15 cellular contexts compared by ENCODE assay signal in genomic region chr13:73657821-73658540, GRCh38.
DNase-seq lines count a peak whose midpoint lies in the region; ATAC-seq, FAIRE-seq and TF ChIP-seq lines count a peak whose summit lies in the region.
"Had no signal": no experiment of that assay in that cellular context is flagged by ENCODE, and none has a peak within 500 bp of the region (broad histone marks: within the 10 kb centered on the region; RNA-seq: fewer than 3 reads in every experiment).

No MANE protein-coding gene starts in this region.

- no peak overlapping the region for H3K27ac Mint-ChIP-seq in activated T-helper 2 cell treated with anti-CD3 and anti-CD28 coated beads, Interferon-gamma antibody, Interleukin-2, Interleukin-4, amounts not matched to agents 10 μg/mL and 5 μg/mL and 100 μg/mL, durations not matched to agents 14 hours and 24 hours and 36 hours

- TF ChIP-seq POLR2A in H1 (IDR thresholded peaks at IDR 0.05; ENCODE audit: control extremely low read depth in 1 of 2, low read depth in 2 of 2, low read length in 2 of 2), result no peak
- no peak for TF ChIP-seq POLR2A in thyroid gland (IDR thresholded peaks at IDR 0.05)

- H3K27ac ChIP-seq in H1 (ENCODE audit: low read depth, low read length) (no peak overlapping the region), thyroid gland (no peak overlapping the region)
- H3K27ac ChIP-seq: brain microvascular endothelial cell had no signal

- no peaks in the 10 kb centered on the region for H3K79me2 ChIP-seq in H1 (ENCODE audit: control insufficient read depth in 1 of 2, insufficient read depth in 2 of 2, low read length in 2 of 2)

- no peaks in the 10 kb centered on the region for H3K27me3 Mint-ChIP-seq in activated T-helper 2 cell treated with anti-CD3 and anti-CD28 coated beads, Interferon-gamma antibody, Interleukin-2, Interleukin-4, amounts not matched to agents 10 μg/mL and 5 μg/mL and 100 μg/mL, durations not matched to agents 14 hours and 24 hours and 36 hours (ENCODE audit: low read depth)

- no peak overlapping the region for H3K23ac ChIP-seq in H1 (ENCODE audit: insufficient read length)

- no peak for FAIRE-seq in H1 (lab: Jason Lieb, UNC)
- FAIRE-seq: GM12878 had no signal

- no peak overlapping the region for H3K4me3 Mint-ChIP-seq in activated T-helper 2 cell treated with anti-CD3 and anti-CD28 coated beads, Interferon-gamma antibody, Interleukin-2, Interleukin-4, amounts not matched to agents 10 μg/mL and 5 μg/mL and 100 μg/mL, durations not matched to agents 14 hours and 24 hours and 36 hours (ENCODE audit: low read depth)

- no peaks in the 10 kb centered on the region for H3K4me1 Mint-ChIP-seq in activated T-helper 2 cell treated with anti-CD3 and anti-CD28 coated beads, Interferon-gamma antibody, Interleukin-2, Interleukin-4, amounts not matched to agents 10 μg/mL and 5 μg/mL and 100 μg/mL, durations not matched to agents 14 hours and 24 hours and 36 hours (ENCODE audit: low read depth)

- peak; percentile 70 for DNase-seq in NCI-H2171 treated with DMSO at 0.1 percent for 48 hours (lab: John Stamatoyannopoulos, UW)
- DNase-seq in H1 (ENCODE audit: low read depth in 1 of 2, low spot score in 2 of 2), result no peak
- DNase-seq in left kidney (ENCODE audit: low read depth, low spot score), result peak; percentile 34
- peak; percentile 6 to 8 for DNase-seq in thyroid gland
- DNase-seq in activated T-helper 2 cell treated with anti-CD3 and anti-CD28 coated beads, Interferon-gamma antibody, Interleukin-2, Interleukin-4, amounts not matched to agents 10 μg/mL and 5 μg/mL and 100 μg/mL, durations not matched to agents 14 hours and 24 hours and 36 hours (ENCODE audit: low spot score), result no peak
- no peak for DNase-seq in 8988T
- DNase-seq: brain microvascular endothelial cell, Caco-2, Karpas-422, NCI-H2227 treated with DMSO at 0.1 percent for 48 hours had no signal

- H3K23me2 ChIP-seq in H1 (ENCODE audit: low read depth, low read length), result no peaks in the 10 kb centered on the region

- no peak overlapping the region for H4K91ac ChIP-seq in H1 (replicated peaks; ENCODE audit: insufficient read length, low read length)

- no peak overlapping the region for H3K56ac ChIP-seq in H1 (replicated peaks; ENCODE audit: insufficient read length, low read depth, low read length)

- H3K36me3 ChIP-seq in H1 (ENCODE audit: control insufficient read depth in 2 of 4, insufficient read depth in 4 of 4, low read length in 3 of 4) (no peaks in the 10 kb centered on the region), thyroid gland (no peaks in the 10 kb centered on the region)
- H3K36me3 ChIP-seq: brain microvascular endothelial cell had no signal

- no peak overlapping the region for H3K4ac ChIP-seq in H1 (replicated peaks; ENCODE audit: insufficient read length, low read depth, low read length)

- H3K14ac ChIP-seq in H1 (ENCODE audit: insufficient read length), result no peak overlapping the region

- H4K5ac ChIP-seq in H1 (ENCODE audit: insufficient read length, low read depth, low read length), result no peak overlapping the region

- no peaks in the 10 kb centered on the region for H3K36me3 Mint-ChIP-seq in activated T-helper 2 cell treated with anti-CD3 and anti-CD28 coated beads, Interferon-gamma antibody, Interleukin-2, Interleukin-4, amounts not matched to agents 10 μg/mL and 5 μg/mL and 100 μg/mL, durations not matched to agents 14 hours and 24 hours and 36 hours (ENCODE audit: low read depth)

- no peak overlapping the region for H3K4me3 ChIP-seq in H1 (ENCODE audit: extremely low read depth in 1 of 4, insufficient read depth in 2 of 4, low read depth in 3 of 4, low read length in 4 of 4)
- no peak overlapping the region for H3K4me3 ChIP-seq in thyroid gland (replicated peaks in 1 of 3)
- H3K4me3 ChIP-seq: GM12878 had no signal

- H3K18ac ChIP-seq in H1 (ENCODE audit: extremely low read depth, low read length), result no peak overlapping the region

- 84% methylated on average over 6 of the region's 6 CpGs; no CpG with 5 or more reads in 1 of the 2 experiments for WGBS in H1 (ENCODE audit: extremely low coverage in 1 of 2, insufficient coverage in 1 of 2, insufficient read length in 1 of 2, insufficient replicate concordance in 2 of 2, low coverage in 1 of 2, low lambda C conversion rate in 2 of 2, missing lambda C conversion rate in 1 of 2), 2 experiments
- 61 to 71% methylated on average over 6 of the region's 6 CpGs for WGBS in thyroid gland, 2 donors

- intact Hi-C loops in thyroid gland (cut with DNase I), result no loop called here
- intact Hi-C loops in activated T-helper 2 cell treated with anti-CD3 and anti-CD28 coated beads, Interferon-gamma antibody, Interleukin-2, Interleukin-4, amounts not matched to agents 10 μg/mL and 5 μg/mL and 100 μg/mL, durations not matched to agents 14 hours and 24 hours and 36 hours (cut with micrococcal nuclease), result no loop called here

- POLR2A ChIA-PET in H1 (lab: Charles Lee; ENCODE audit: partially characterized antibody), result interaction anchor here (0.9 kb wide), 1 partner anchor 1824 kb away, joined by 3 read pairs; the partner anchor contains the start of gene TBC1D4

- no peaks in the 10 kb centered on the region for H3K9me3 Mint-ChIP-seq in activated T-helper 2 cell treated with anti-CD3 and anti-CD28 coated beads, Interferon-gamma antibody, Interleukin-2, Interleukin-4, amounts not matched to agents 10 μg/mL and 5 μg/mL and 100 μg/mL, durations not matched to agents 14 hours and 24 hours and 36 hours

- H3K9ac ChIP-seq in H1 (replicated peaks in 1 of 4; ENCODE audit: extremely low read depth in 1 of 4, low read depth in 3 of 4, low read length in 3 of 4), result no peak overlapping the region

- H3K4me2 ChIP-seq in H1 (ENCODE audit: insufficient read depth in 1 of 2, low read depth in 2 of 2, low read length in 2 of 2), result no peak overlapping the region

- TF ChIP-seq EP300 in H1 (IDR thresholded peaks at IDR 0.05; ENCODE audit: borderline replicate concordance in 1 of 2, low read depth in 2 of 2, low read length in 2 of 2), result no peak

- 0 out of 2 replicates have a peak overlapping the region, but pooled peaks have one; percentile 23 for H2AFZ ChIP-seq in H1 (ENCODE audit: low read length)

- H3K4me1 ChIP-seq in H1 (replicated peaks in 1 of 4; ENCODE audit: control insufficient read depth in 3 of 4, insufficient read depth in 4 of 4, low read length in 3 of 4), result no peaks in the 10 kb centered on the region; a peak in 1 of 7 replicates
- H3K4me1 ChIP-seq in thyroid gland, result no peaks in the 10 kb centered on the region
- H3K4me1 ChIP-seq: Caco-2 had no signal

- H2BK15ac ChIP-seq in H1 (ENCODE audit: low read length), result no peak overlapping the region

- H2BK12ac ChIP-seq in H1 (ENCODE audit: low read depth, low read length), result no peak overlapping the region

- no peak overlapping the region for H2BK5ac ChIP-seq in H1 (ENCODE audit: low read depth, low read length)

- ATAC-seq in GM19023 (IDR thresholded peaks at IDR 0.05; ENCODE audit: unreplicated experiment), result no peak
- ATAC-seq: esophagus mucosa, GM12878, HCT116, left lobe of liver had no signal

- H2BK20ac ChIP-seq in H1 (ENCODE audit: low read length), result no peak overlapping the region

- no peak for TF ChIP-seq CTCF in H1 (IDR thresholded peaks at IDR 0.05; ENCODE audit: control extremely low read depth in 1 of 3, insufficient read depth in 1 of 3, low read depth in 1 of 3, low read length in 3 of 3)
- TF ChIP-seq CTCF in thyroid gland (IDR thresholded peaks at IDR 0.05), result no peak

- no peak overlapping the region for H2AK5ac ChIP-seq in H1 (ENCODE audit: low read depth, low read length)

- no peaks in the 10 kb centered on the region for H3K9me3 ChIP-seq in H1 (ENCODE audit: insufficient read depth in 2 of 2, low read depth in 1 of 2, low read length in 1 of 2)
- H3K9me3 ChIP-seq in thyroid gland, result no peaks in the 10 kb centered on the region
- H3K9me3 ChIP-seq: Caco-2 had no signal

- H2BK120ac ChIP-seq in H1 (replicated peaks; ENCODE audit: low read depth, low read length), result no peak overlapping the region

- no peak overlapping the region for H4K8ac ChIP-seq in H1 (ENCODE audit: extremely low read depth, insufficient read depth, low read length)

- H3K27me3 ChIP-seq in H1 (replicated peaks in 1 of 4; ENCODE audit: control insufficient read depth in 3 of 4, extremely low read depth in 1 of 4, insufficient read depth in 3 of 4, low read length in 3 of 4) (no peaks in the 10 kb centered on the region), thyroid gland (no peaks in the 10 kb centered on the region)
- H3K27me3 ChIP-seq: brain microvascular endothelial cell had no signal

- H3K79me1 ChIP-seq in H1 (ENCODE audit: low read depth, low read length), result no peaks in the 10 kb centered on the region

- CTCF ChIA-PET in H1 (lab: Charles Lee; ENCODE audit: partially characterized antibody), result interaction anchor here (0.7 to 1.3 kb wide), 6 partner anchors 8 to 109 kb away, joined by 3 to 5 read pairs (median 4); no protein-coding TSS in a partner anchor

- no peak for TF ChIP-seq RAD21 in H1 (IDR thresholded peaks at IDR 0.05 in 1 of 2, conservative IDR thresholded peaks at IDR 0.05 in 1 of 2; ENCODE audit: low read depth in 2 of 2, low read length in 2 of 2)

- H4K20me1 ChIP-seq in H1 (replicated peaks in 1 of 2; ENCODE audit: control insufficient read depth in 1 of 2, insufficient read depth in 2 of 2, low read length in 2 of 2), result no peaks in the 10 kb centered on the region

TF ChIP-seq in H1, 55 proteins besides CTCF, POLR2A, EP300 and RAD21 (continues in another document):
- TF ChIP-seq POU5F1 (IDR thresholded peaks at IDR 0.05; ENCODE audit: low read depth, low read length) (no peak), CHD2 (IDR thresholded peaks at IDR 0.05; ENCODE audit: low read length) (no peak), GTF2F1 (IDR thresholded peaks at IDR 0.05; ENCODE audit: borderline replicate concordance, low read depth, low read length) (no peak), SIN3A (conservative IDR thresholded peaks at IDR 0.05 in 1 of 2, IDR thresholded peaks at IDR 0.05 in 1 of 2; ENCODE audit: low read depth in 1 of 2, low read length in 2 of 2) (no peak), SRF (IDR thresholded peaks at IDR 0.05; ENCODE audit: low read depth, low read length) (no peak), JUN (IDR thresholded peaks at IDR 0.05; ENCODE audit: low read depth, low read length) (no peak)

Comparison
In these comparisons a context has a peak if more than half of its experiments do, and no peak if none do; other contexts are left out.
1. DNase-seq: peak in NCI-H2171 treated with DMSO at 0.1 percent for 48 hours (single experiment), left kidney (single experiment) and thyroid gland (2 of 2); none in H1 (0 of 2), activated T-helper 2 cell treated with anti-CD3 and anti-CD28 coated beads, Interferon-gamma antibody, Interleukin-2, Interleukin-4, amounts not matched to agents 10 μg/mL and 5 μg/mL and 100 μg/mL, durations not matched to agents 14 hours and 24 hours and 36 hours (single experiment) and 8988T (single experiment).